ENCODE assay signal across 8 cellular contexts in genomic region chr1:89633745-89634625, GRCh38. TPM values are rescaled to one million over a fixed set of nuclear protein-coding genes. Genes with fewer than 3 reads are reported as not detected.
DNase-seq lines count a peak whose midpoint lies in the region; ATAC-seq lines count a peak whose summit lies in the region.

No MANE protein-coding gene starts in this region.

- peaks cover 34 to 40% (median 37%) of the 10 kb centered on the region in 11 experiments; a peak in 21 of 22 replicates for H4K20me1 ChIP-seq in BLaER1 treated with 17β-estradiol and CSF1 and Interleukin-3, amounts not matched to agents 10 nM and 100 nM

- H3K4me2 ChIP-seq in BLaER1 treated with 17β-estradiol and CSF1 and Interleukin-3, amounts not matched to agents 10 nM and 100 nM, result peak overlapping the region; percentile 33 to 98 (median 89)

- peaks cover under 1 to 65% (median 41%) of the 10 kb centered on the region in 11 experiments; a peak in 20 of 22 replicates for H3K36me3 ChIP-seq in BLaER1 treated with 17β-estradiol and CSF1 and Interleukin-3, amounts not matched to agents 10 nM and 100 nM

- H3K36me3 Mint-ChIP-seq in immature natural killer cell, result no peaks in the 10 kb centered on the region

- peak; percentile 3 for DNase-seq in NCI-H524 treated with DMSO at 0.1 percent for 48 hours (lab: John Stamatoyannopoulos, UW)
- DNase-seq in astrocyte of the hippocampus (ENCODE audit: low read depth, low spot score), result peak; percentile 61
- DNase-seq in immature natural killer cell, result peak in 2 of 3 donors; percentile 14 to 15
- peak; percentile 44 for DNase-seq in stimulated activated CD4-positive, alpha-beta T cell treated with anti-CD3 and anti-CD28 coated beads, Interleukin-1b, Interleukin-23, amount 100 ng/mL, for 48 hours
- DNase-seq in NCI-H1436 treated with DMSO at 0.1 percent for 48 hours (lab: John Stamatoyannopoulos, UW), result no peak
- DNase-seq in islet precursor cell, result no peak

- H3K4me3 Mint-ChIP-seq in immature natural killer cell, result peak overlapping the region; percentile 88 to 96 (median 90)

- H3K27me3 Mint-ChIP-seq in immature natural killer cell (ENCODE audit: low read depth in 3 of 3), result peaks cover 4 to 18% (median 6%) of the 10 kb centered on the region in 3 donors

- no peaks in the 10 kb centered on the region for H3K27me3 ChIP-seq in BLaER1 treated with 17β-estradiol and CSF1 and Interleukin-3, amounts not matched to agents 10 nM and 100 nM

- H3K4me3 ChIP-seq in BLaER1 treated with 17β-estradiol and CSF1 and Interleukin-3, amounts not matched to agents 10 nM and 100 nM, result peak overlapping the region; percentile 77 to 98 (median 91)

- peak overlapping the region; percentile 84 to 99 (median 97) for H3K27ac ChIP-seq in BLaER1 treated with 17β-estradiol and CSF1 and Interleukin-3, amounts not matched to agents 10 nM and 100 nM

- peaks cover 55 to 81% of the 10 kb centered on the region in 2 donors for H3K4me1 Mint-ChIP-seq in immature natural killer cell

- peaks cover 55 to 71% (median 63%) of the 10 kb centered on the region in 10 experiments for H3K4me1 ChIP-seq in BLaER1 treated with 17β-estradiol and CSF1 and Interleukin-3, amounts not matched to agents 10 nM and 100 nM

- H3K9me3 ChIP-seq in BLaER1 treated with 17β-estradiol and CSF1 and Interleukin-3, amounts not matched to agents 10 nM and 100 nM (replicated peaks in 1 of 11), result peaks cover 0 to 6% (median 0%) of the 10 kb centered on the region in 11 experiments; a peak in 6 of 22 replicates

- ATAC-seq in GM21515 (IDR thresholded peaks at IDR 0.05; ENCODE audit: unreplicated experiment), result peak; percentile 4

- peak overlapping the region; percentile 91 to 99 (median 98) for H3K9ac ChIP-seq in BLaER1 treated with 17β-estradiol and CSF1 and Interleukin-3, amounts not matched to agents 10 nM and 100 nM

- H3K27ac Mint-ChIP-seq in immature natural killer cell, result peak overlapping the region; percentile 75 to 91 (median 86)

- no peaks in the 10 kb centered on the region for H3K9me3 Mint-ChIP-seq in immature natural killer cell

RNA-seq across cellular contexts. Expression of gene LRRC8C, which starts 1.1 kb away (rescaled TPM):
- polyA plus RNA-seq in immature natural killer cell, result 1 to 10 TPM; 3.5 to 7.3 (median 4.1) TPM

Comparison
In these comparisons a context has a peak if more than half of its experiments do, and no peak if none do; other contexts are left out.
1. DNase-seq: peak in NCI-H524 treated with DMSO at 0.1 percent for 48 hours (single experiment), astrocyte of the hippocampus (single experiment), immature natural killer cell (2 of 3) and stimulated activated CD4-positive, alpha-beta T cell treated with anti-CD3 and anti-CD28 coated beads, Interleukin-1b, Interleukin-23, amount 100 ng/mL, for 48 hours (single experiment); none in NCI-H1436 treated with DMSO at 0.1 percent for 48 hours (single experiment) and islet precursor cell (single experiment).